1 cellular context compared by ENCODE assay signal in the genomic region with DNA sequence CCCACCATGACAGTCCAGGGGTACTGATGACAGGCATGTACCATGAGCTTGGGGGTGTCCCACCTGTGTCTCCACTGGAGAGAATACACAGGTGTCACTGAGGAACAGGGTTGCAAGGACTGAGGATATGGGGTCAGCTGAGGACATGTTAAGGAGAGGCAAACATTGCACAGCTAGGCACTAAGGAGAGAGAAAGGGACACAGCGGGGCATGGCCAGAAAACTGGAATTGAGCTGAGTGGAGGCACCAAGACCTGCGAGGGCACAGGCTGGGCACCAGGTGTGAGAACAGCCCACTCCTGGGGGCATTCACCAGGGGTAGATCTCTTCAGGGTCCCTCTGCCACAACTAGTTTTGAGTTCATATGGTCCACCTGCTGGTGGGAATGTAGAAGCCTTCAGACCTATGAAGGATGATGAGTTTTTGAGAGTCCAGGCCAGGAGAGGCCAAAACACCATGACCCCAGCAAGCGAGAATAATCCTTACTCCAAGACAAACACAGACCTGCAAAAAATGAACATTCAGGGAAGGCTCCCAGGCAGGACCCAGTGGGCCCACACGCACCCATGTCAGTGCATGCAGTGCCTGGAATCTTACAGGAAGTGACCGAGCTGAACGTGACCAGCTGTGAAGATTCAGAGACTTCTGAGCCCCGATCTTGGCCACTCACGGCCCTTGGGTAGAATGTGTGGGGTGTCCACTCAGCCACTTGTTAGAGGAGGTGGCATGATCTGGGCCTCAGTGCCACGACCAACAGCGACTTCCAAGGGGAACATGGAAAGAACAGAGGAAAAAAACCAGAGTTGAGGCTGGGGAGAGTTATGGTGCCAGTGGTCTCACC.
TF ChIP-seq lines count a peak whose summit lies in the region.

No MANE protein-coding gene starts in this region.

TF ChIP-seq in neural cell, 6 proteins besides CTCF, POLR2A, EP300 and RAD21 (continued from another document):
- TF ChIP-seq EZH2 (IDR thresholded peaks at IDR 0.05; ENCODE audit: borderline replicate concordance, insufficient read depth, low read length, poor library complexity, severe bottlenecking) (no peak), POLR2AphosphoS5 (IDR thresholded peaks at IDR 0.05) (no peak)
